Comparison of ENCODE assay signal across 28 cellular contexts in genomic region chr21:39483917-39484316, GRCh38. TPM values are rescaled to one million over a fixed set of nuclear protein-coding genes. Genes with fewer than 3 reads are reported as not detected.
DNase-seq lines count a peak whose midpoint lies in the region; ATAC-seq, FAIRE-seq and TF ChIP-seq lines count a peak whose summit lies in the region.
"Had no signal": no experiment of that assay in that cellular context is flagged by ENCODE, and none has a peak within 500 bp of the region (broad histone marks: within the 10 kb centered on the region; RNA-seq: fewer than 3 reads in every experiment).

No MANE protein-coding gene starts in this region.

- H3K9me3 Mint-ChIP-seq in activated CD4-positive, alpha-beta T cell treated with anti-CD3 and anti-CD28 coated beads, Interleukin-2, amount 10 ng/mL, durations not matched to agents 7 days and 5 days: no peaks in the 10 kb centered on the region
- H3K9me3 Mint-ChIP-seq: activated naive CD4-positive, alpha-beta T cell treated with anti-CD3 and anti-CD28 coated beads, Interleukin-2, amount 50 U/mL, for 72 hours; activated T-helper 1 cell treated with anti-CD3 and anti-CD28 coated beads, Interleukin-12 subunit alpha, Interleukin-12 subunit beta, Interleukin-2, Interleukin-4 antibody, amounts not matched to agents 30 ng/mL and 10 ng/mL and 1 ng/mL, durations not matched to agents 14 hours and 24 hours and 36 hours; brain; T-helper 1 cell treated with Interleukin-12 subunit alpha and Interleukin-12 subunit beta and Interleukin-4 antibody, amounts not matched to agents 30 μg/mL and 1 μg/mL, for 36 hours had no signal

- in situ Hi-C loops in SK-MEL-5 (cut with HindIII; ENCODE audit: low pct_unique_long_range_greater_than_20kb, low sequenced_read_pairs): no loop called here

- H3K4me1 ChIP-seq in endothelial cell of umbilical vein (ENCODE audit: control insufficient read depth, extremely low read depth, insufficient read depth, low read length): no peaks in the 10 kb centered on the region
- H3K4me1 ChIP-seq: foreskin keratinocyte, upper lobe of right lung had no signal

- dilution Hi-C loops in endothelial cell of umbilical vein (cut with MboI; ENCODE audit: extremely low pct_ligation_motif_present, low sequenced_read_pairs): no loop called here

- DNase-seq in EH (ENCODE audit: low read depth) (peak; percentile 41), SK-MEL-5 (ENCODE audit: low read depth, low spot score) (peak; percentile 6), endothelial cell of umbilical vein (ENCODE audit: low read depth, low spot score) (peak; percentile 2), non-pigmented ciliary epithelial cell (ENCODE audit: low read depth) (peak; percentile 51)
- DNase-seq in activated CD4-positive, alpha-beta T cell treated with anti-CD3 and anti-CD28 coated beads, Interleukin-2, amount 10 ng/mL, durations not matched to agents 7 days and 5 days: no peak
- DNase-seq: activated CD4-positive, alpha-beta T cell treated with anti-CD3 and anti-CD28 coated beads for 4 hours; hypothalamus; islet precursor cell; mucosa of descending colon; NCI-H1105; NCI-H2081; NCI-H446 treated with DMSO at 0.1 percent for 48 hours; stimulated activated CD8-positive, alpha-beta memory T cell treated with anti-CD3 and anti-CD28 coated beads, Interleukin-4, amount 100 ng/mL, for 48 hours; upper lobe of right lung had no signal

- peaks cover under 1% of the 10 kb centered on the region for H3K27me3 Mint-ChIP-seq in activated CD4-positive, alpha-beta T cell treated with anti-CD3 and anti-CD28 coated beads, Interleukin-2, amount 10 ng/mL, durations not matched to agents 7 days and 5 days
- H3K27me3 Mint-ChIP-seq: brain had no signal

- POLR2A ChIA-PET in endothelial cell of umbilical vein (lab: Charles Lee): no interaction called here
- POLR2A ChIA-PET in activated CD4-positive, alpha-beta T cell treated with anti-CD3 and anti-CD28 coated beads, Interleukin-2, amount 10 ng/mL, durations not matched to agents 7 days and 5 days (lab: Charles Lee): no interaction called here

- H3K27me3 ChIP-seq in endothelial cell of umbilical vein (ENCODE audit: control insufficient read depth in 2 of 2, insufficient read depth in 2 of 2, low read length in 2 of 2): peaks cover 0 to 3% of the 10 kb centered on the region in 2 experiments
- H3K27me3 ChIP-seq: upper lobe of right lung had no signal

- intact Hi-C loops in endothelial cell of umbilical vein (cut with micrococcal nuclease): no loop called here

- H3K27ac ChIP-seq in endothelial cell of umbilical vein (ENCODE audit: insufficient read depth, low read depth, low read length): no peak overlapping the region
- H3K27ac ChIP-seq: C4-2B, coronary artery, foreskin keratinocyte, upper lobe of right lung had no signal

- CTCF ChIA-PET in endothelial cell of umbilical vein (lab: Charles Lee): no interaction called here
- CTCF ChIA-PET in activated CD4-positive, alpha-beta T cell treated with anti-CD3 and anti-CD28 coated beads, Interleukin-2, amount 10 ng/mL, durations not matched to agents 7 days and 5 days (lab: Charles Lee): interaction anchor here (1.0 kb wide), 1 partner anchor 21 kb away, joined by 3 read pairs; no protein-coding TSS in a partner anchor

- no peaks in the 10 kb centered on the region for H3K4me1 Mint-ChIP-seq in activated CD4-positive, alpha-beta T cell treated with anti-CD3 and anti-CD28 coated beads, Interleukin-2, amount 10 ng/mL, durations not matched to agents 7 days and 5 days

- no peaks in the 10 kb centered on the region for H3K9me3 ChIP-seq in endothelial cell of umbilical vein (replicated peaks; ENCODE audit: control insufficient read depth, insufficient read depth, low read length)
- H3K9me3 ChIP-seq: mucosa of descending colon, upper lobe of right lung had no signal

- peaks cover under 1% of the 10 kb centered on the region for H3K36me3 Mint-ChIP-seq in activated CD4-positive, alpha-beta T cell treated with anti-CD3 and anti-CD28 coated beads, Interleukin-2, amount 10 ng/mL, durations not matched to agents 7 days and 5 days (ENCODE audit: low read depth)
- H3K36me3 Mint-ChIP-seq: activated naive CD4-positive, alpha-beta T cell treated with anti-CD3 and anti-CD28 coated beads, Interleukin-2, amount 50 U/mL, for 72 hours had no signal

- H3K4me2 ChIP-seq in endothelial cell of umbilical vein (ENCODE audit: insufficient read depth, low read length): no peak overlapping the region

- no peak overlapping the region for H2AFZ ChIP-seq in endothelial cell of umbilical vein (ENCODE audit: low read depth, low read length)

- no peak for TF ChIP-seq CTCF in endothelial cell of umbilical vein (IDR thresholded peaks at IDR 0.05; ENCODE audit: extremely low read depth in 1 of 2, insufficient read depth in 1 of 2, low read depth in 1 of 2, low read length in 2 of 2)

- no peak overlapping the region for H3K4me3 Mint-ChIP-seq in activated CD4-positive, alpha-beta T cell treated with anti-CD3 and anti-CD28 coated beads, Interleukin-2, amount 10 ng/mL, durations not matched to agents 7 days and 5 days
- H3K4me3 Mint-ChIP-seq: activated T-helper 1 cell treated with anti-CD3 and anti-CD28 coated beads, Interleukin-12 subunit alpha, Interleukin-12 subunit beta, Interleukin-2, Interleukin-4 antibody, amounts not matched to agents 30 ng/mL and 10 ng/mL and 1 ng/mL, durations not matched to agents 14 hours and 24 hours and 36 hours; brain; T-helper 1 cell treated with Interleukin-12 subunit alpha and Interleukin-12 subunit beta and Interleukin-4 antibody, amounts not matched to agents 30 μg/mL and 1 μg/mL, for 36 hours had no signal

- H3K36me3 ChIP-seq in endothelial cell of umbilical vein (ENCODE audit: control insufficient read depth in 2 of 2, extremely low read depth in 1 of 2, insufficient read depth in 2 of 2, low read length in 2 of 2): no peaks in the 10 kb centered on the region
- H3K36me3 ChIP-seq: upper lobe of right lung had no signal

- no peak for TF ChIP-seq POLR2A in endothelial cell of umbilical vein (IDR thresholded peaks at IDR 0.05; ENCODE audit: low read depth, low read length)

- H3K9ac ChIP-seq in endothelial cell of umbilical vein (replicated peaks; ENCODE audit: extremely low read depth, insufficient read depth, low read length): no peak overlapping the region

- H4K20me1 ChIP-seq in endothelial cell of umbilical vein (replicated peaks; ENCODE audit: control insufficient read depth, extremely low read depth, insufficient read depth, low read length): no peaks in the 10 kb centered on the region

- ATAC-seq in HG02798 (IDR thresholded peaks at IDR 0.05; ENCODE audit: poor library complexity, unreplicated experiment) (no peak), HG03139 (IDR thresholded peaks at IDR 0.05; ENCODE audit: unreplicated experiment) (no peak), GM21367 (IDR thresholded peaks at IDR 0.05; ENCODE audit: unreplicated experiment) (no peak)
- ATAC-seq: activated naive CD4-positive, alpha-beta T cell treated with anti-CD3 and anti-CD28 coated beads, Interleukin-2, amount 50 U/mL, for 72 hours; foreskin keratinocyte; HCT116; mucosa of descending colon; sciatic nerve; upper lobe of right lung had no signal

- H3K79me2 ChIP-seq in endothelial cell of umbilical vein (ENCODE audit: control insufficient read depth, insufficient read depth, low read length): no peaks in the 10 kb centered on the region

- BruUV-seq in endothelial cell of umbilical vein (replicated peaks; lab: Mats Ljungman, UMichigan): no TSS peak

- no peak for FAIRE-seq in endothelial cell of umbilical vein (lab: Jason Lieb, UNC)
- FAIRE-seq: G401.6, GM18507 had no signal

- H3K27ac Mint-ChIP-seq in activated CD4-positive, alpha-beta T cell treated with anti-CD3 and anti-CD28 coated beads, Interleukin-2, amount 10 ng/mL, durations not matched to agents 7 days and 5 days: no peak overlapping the region
- H3K27ac Mint-ChIP-seq: activated naive CD4-positive, alpha-beta T cell treated with anti-CD3 and anti-CD28 coated beads, Interleukin-2, amount 50 U/mL, for 72 hours; activated T-helper 1 cell treated with anti-CD3 and anti-CD28 coated beads, Interleukin-12 subunit alpha, Interleukin-12 subunit beta, Interleukin-2, Interleukin-4 antibody, amounts not matched to agents 30 ng/mL and 10 ng/mL and 1 ng/mL, durations not matched to agents 14 hours and 24 hours and 36 hours; T-helper 1 cell treated with Interleukin-12 subunit alpha and Interleukin-12 subunit beta and Interleukin-4 antibody, amounts not matched to agents 30 μg/mL and 1 μg/mL, for 36 hours had no signal

- no peak overlapping the region for H3K4me3 ChIP-seq in endothelial cell of umbilical vein (replicated peaks in 1 of 3; ENCODE audit: insufficient read depth in 1 of 3, low read depth in 1 of 3, low read length in 3 of 3)
- H3K4me3 ChIP-seq: coronary artery, mucosa of descending colon, upper lobe of right lung had no signal

- no peaks in the 10 kb centered on the region for H3K9me1 ChIP-seq in endothelial cell of umbilical vein (replicated peaks; ENCODE audit: control insufficient read depth, extremely low read depth, insufficient read depth, low read length)

RNA-seq across cellular contexts. Expression of gene SH3BGR, which starts 32.1 kb away (rescaled TPM):
- 1.1 and 4.1 TPM in 2 replicates for total RNA-seq in SK-MEL-5 (2014; rRNA removed; shearing (Covaris generic))
- 2.2 and 5.0 TPM in 2 replicates for polyA plus RNA-seq in SK-MEL-5 (2015; cell fraction: cytosol; rRNA removed)
- 4.9 TPM in 1 of 2 replicates, not detected in the other for polyA plus RNA-seq in SK-MEL-5 (2015; cell fraction: nucleus; rRNA removed)
- total RNA-seq in endothelial cell of umbilical vein: 0.42 and 1.1 TPM in 2 replicates
- 0.33 TPM in 1 of 2 replicates, not detected in the other for polyA plus RNA-seq in endothelial cell of umbilical vein
- polyA plus RNA-seq in endothelial cell of umbilical vein (2011; cell fraction: cytosol; rRNA removed): not detected in 2 replicates
- polyA plus RNA-seq in endothelial cell of umbilical vein (2011; cell fraction: nucleus; rRNA removed): 0.75 TPM in 1 of 2 replicates, not detected in the other
- 1.2 and 1.5 TPM in 2 replicates for polyA plus RNA-seq in endothelial cell of umbilical vein (2012)
- polyA minus RNA-seq in endothelial cell of umbilical vein: 1.5 TPM in 1 of 2 replicates, not detected in the other
- not detected for polyA minus RNA-seq in endothelial cell of umbilical vein (2011; cell fraction: cytosol; rRNA and poly(A)+ RNA removed)
- polyA minus RNA-seq in endothelial cell of umbilical vein (2011; cell fraction: nucleus; rRNA and poly(A)+ RNA removed): not detected in 2 replicates
- 1 to 10 TPM in 1 of 2 experiments, under 1 TPM in 1; 0.89 to 1.6 TPM for total RNA-seq in activated CD4-positive, alpha-beta T cell treated with anti-CD3 and anti-CD28 coated beads, Interleukin-2, amount 10 ng/mL, durations not matched to agents 7 days and 5 days

RNA-seq across cellular contexts. Expression of gene LCA5L, which starts 38.3 kb away (rescaled TPM):
- total RNA-seq in SK-MEL-5 (2014; rRNA removed; shearing (Covaris generic)): 1.5 and 2.2 TPM in 2 replicates
- 1.1 and 1.7 TPM in 2 replicates for polyA plus RNA-seq in SK-MEL-5 (2015; cell fraction: cytosol; rRNA removed)
- 0.35 and 4.5 TPM in 2 replicates for polyA plus RNA-seq in SK-MEL-5 (2015; cell fraction: nucleus; rRNA removed)
- total RNA-seq in endothelial cell of umbilical vein: 1.0 and 1.2 TPM in 2 replicates
- polyA plus RNA-seq in endothelial cell of umbilical vein: 0.26 and 0.38 TPM in 2 replicates
- polyA plus RNA-seq in endothelial cell of umbilical vein (2011; cell fraction: cytosol; rRNA removed): 0.23 and 0.37 TPM in 2 replicates
- polyA plus RNA-seq in endothelial cell of umbilical vein (2011; cell fraction: nucleus; rRNA removed): 0.60 and 0.74 TPM in 2 replicates
- 0.30 and 0.70 TPM in 2 replicates for polyA plus RNA-seq in endothelial cell of umbilical vein (2012)
- 0.06 and 1.3 TPM in 2 replicates for polyA minus RNA-seq in endothelial cell of umbilical vein
- polyA minus RNA-seq in endothelial cell of umbilical vein (2011; cell fraction: cytosol; rRNA and poly(A)+ RNA removed): not detected
- 1.1 TPM in 1 of 2 replicates, not detected in the other for polyA minus RNA-seq in endothelial cell of umbilical vein (2011; cell fraction: nucleus; rRNA and poly(A)+ RNA removed)
- under 1 TPM in 1 of 2 experiments, not detected in 1; 0.19 TPM for total RNA-seq in activated CD4-positive, alpha-beta T cell treated with anti-CD3 and anti-CD28 coated beads, Interleukin-2, amount 10 ng/mL, durations not matched to agents 7 days and 5 days
- total RNA-seq: activated naive CD4-positive, alpha-beta T cell treated with anti-CD3 and anti-CD28 coated beads, Interleukin-2, amount 50 U/mL, for 72 hours; activated T-helper 1 cell treated with anti-CD3 and anti-CD28 coated beads, Interleukin-12 subunit alpha, Interleukin-12 subunit beta, Interleukin-2, Interleukin-4 antibody, amounts not matched to agents 30 ng/mL and 10 ng/mL and 1 ng/mL, durations not matched to agents 14 hours and 24 hours and 36 hours had no signal
